Comparison of ENCODE assay signal across 23 cellular contexts in genomic region chr9:116674210-116674980, GRCh38.
"Had no signal": no experiment of that assay in that cellular context is flagged by ENCODE, and none has a peak within 500 bp of the region (broad histone marks: within the 10 kb centered on the region; RNA-seq: fewer than 3 reads in every experiment).

No MANE protein-coding gene starts in this region.

- H3K27ac ChIP-seq: epithelial cell of prostate, esophagus muscularis mucosa, gastroesophageal sphincter, hepatocyte, parathyroid adenoma, psoas muscle, spleen, tibial artery, upper lobe of left lung, uterus had no signal

- DNase-seq: effector memory CD4-positive, alpha-beta T cell; head of caudate nucleus; islet precursor cell; mammary epithelial cell; naive thymus-derived CD4-positive, alpha-beta T cell; nephron progenitor cell; psoas muscle; retina; spleen; stimulated activated CD4-positive, alpha-beta T cell treated with anti-CD3 and anti-CD28 coated beads, Interleukin-15, amount 100 ng/mL, for 24 hours; stimulated activated CD4-positive, alpha-beta T cell treated with anti-CD3 and anti-CD28 coated beads, Interleukin-1b, Interleukin-23, amount 100 ng/mL, for 48 hours; stimulated activated CD4-positive, alpha-beta T cell treated with anti-CD3 and anti-CD28 coated beads, Interleukin-4, amount 100 ng/mL, for 24 hours; tibial artery; upper lobe of left lung; uterus had no signal

- H3K4me1 ChIP-seq: esophagus muscularis mucosa, gastroesophageal sphincter, parathyroid adenoma, psoas muscle, spleen, tibial artery, upper lobe of left lung, uterus had no signal

- H3K9ac ChIP-seq: parathyroid adenoma had no signal

- H3K27me3 ChIP-seq: esophagus muscularis mucosa, gastroesophageal sphincter, hepatocyte, spleen, tibial artery, upper lobe of left lung, uterus had no signal

- H3K79me2 ChIP-seq: hepatocyte, parathyroid adenoma had no signal

- H3K9me3 ChIP-seq: uterus had no signal

- ATAC-seq: gastroesophageal sphincter; left lobe of liver; naive thymus-derived CD4-positive, alpha-beta T cell; psoas muscle; sciatic nerve; stimulated activated memory B cell treated with anti-CD40 and anti-IgM and Interleukin-4, amounts not matched to agents 10 μg/mL and 1 μg/mL and 100 μg/mL, for 72 hours had no signal

- H3K36me3 ChIP-seq: esophagus muscularis mucosa, gastroesophageal sphincter, spleen, upper lobe of left lung, uterus had no signal

- H3K4me3 ChIP-seq: esophagus muscularis mucosa, gastroesophageal sphincter, hepatocyte, psoas muscle, spleen, tibial artery, upper lobe of left lung, uterus had no signal

- H3K4me2 ChIP-seq: hepatocyte had no signal

- H2AFZ ChIP-seq: hepatocyte, parathyroid adenoma had no signal
